ENCODE assay signal across 17 cellular contexts in genomic region chr3:132457301-132457700, GRCh38.
"Had no signal": no experiment of that assay in that cellular context is flagged by ENCODE, and none has a peak within 500 bp of the region (broad histone marks: within the 10 kb centered on the region; RNA-seq: fewer than 3 reads in every experiment).

No MANE protein-coding gene starts in this region.

- ATAC-seq: heart right ventricle; mucosa of descending colon; naive thymus-derived CD8-positive, alpha-beta T cell; pancreas; right cardiac atrium; stimulated activated naive CD8-positive, alpha-beta T cell treated with anti-CD3 and anti-CD28 coated beads, Interleukin-15, Interleukin-2, amounts not matched to agents 100 U/mL and 50 U/mL, for 24 hours had no signal

- H3K27me3 ChIP-seq: esophagus squamous epithelium, heart right ventricle, pancreas, suprapubic skin, thyroid gland had no signal

- H3K4me3 Mint-ChIP-seq: naive thymus-derived CD8-positive, alpha-beta T cell; type B pancreatic cell had no signal

- H3K27ac ChIP-seq: esophagus squamous epithelium, heart right ventricle, pancreas, suprapubic skin, thyroid gland had no signal

- H3K9me3 Mint-ChIP-seq: naive thymus-derived CD8-positive, alpha-beta T cell; type B pancreatic cell had no signal

- H3K4me3 ChIP-seq: esophagus squamous epithelium, heart right ventricle, mucosa of descending colon, pancreas, suprapubic skin, thyroid gland had no signal

- H3K27ac Mint-ChIP-seq: naive thymus-derived CD8-positive, alpha-beta T cell; type B pancreatic cell had no signal

- H3K27me3 Mint-ChIP-seq: naive thymus-derived CD8-positive, alpha-beta T cell; progenitor cell of endocrine pancreas; type B pancreatic cell had no signal

- H3K4me1 Mint-ChIP-seq: naive thymus-derived CD8-positive, alpha-beta T cell had no signal

- DNase-seq: effector memory CD4-positive, alpha-beta T cell; esophagus squamous epithelium; heart right ventricle; hypothalamus; kidney glomerular epithelial cell; mammary epithelial cell; mucosa of descending colon; naive thymus-derived CD8-positive, alpha-beta T cell; pancreas; right cardiac atrium; small intestine; stimulated activated CD4-positive, alpha-beta T cell treated with anti-CD3 and anti-CD28 coated beads, Interleukin-12 subunit alpha, Interleukin-12 subunit beta, amount 100 ng/mL, for 4 hours; stimulated activated naive CD8-positive, alpha-beta T cell treated with anti-CD3 and anti-CD28 coated beads, Interleukin-15, Interleukin-2, amounts not matched to agents 100 U/mL and 50 U/mL, for 24 hours; thyroid gland had no signal
